In the genomic region with DNA sequence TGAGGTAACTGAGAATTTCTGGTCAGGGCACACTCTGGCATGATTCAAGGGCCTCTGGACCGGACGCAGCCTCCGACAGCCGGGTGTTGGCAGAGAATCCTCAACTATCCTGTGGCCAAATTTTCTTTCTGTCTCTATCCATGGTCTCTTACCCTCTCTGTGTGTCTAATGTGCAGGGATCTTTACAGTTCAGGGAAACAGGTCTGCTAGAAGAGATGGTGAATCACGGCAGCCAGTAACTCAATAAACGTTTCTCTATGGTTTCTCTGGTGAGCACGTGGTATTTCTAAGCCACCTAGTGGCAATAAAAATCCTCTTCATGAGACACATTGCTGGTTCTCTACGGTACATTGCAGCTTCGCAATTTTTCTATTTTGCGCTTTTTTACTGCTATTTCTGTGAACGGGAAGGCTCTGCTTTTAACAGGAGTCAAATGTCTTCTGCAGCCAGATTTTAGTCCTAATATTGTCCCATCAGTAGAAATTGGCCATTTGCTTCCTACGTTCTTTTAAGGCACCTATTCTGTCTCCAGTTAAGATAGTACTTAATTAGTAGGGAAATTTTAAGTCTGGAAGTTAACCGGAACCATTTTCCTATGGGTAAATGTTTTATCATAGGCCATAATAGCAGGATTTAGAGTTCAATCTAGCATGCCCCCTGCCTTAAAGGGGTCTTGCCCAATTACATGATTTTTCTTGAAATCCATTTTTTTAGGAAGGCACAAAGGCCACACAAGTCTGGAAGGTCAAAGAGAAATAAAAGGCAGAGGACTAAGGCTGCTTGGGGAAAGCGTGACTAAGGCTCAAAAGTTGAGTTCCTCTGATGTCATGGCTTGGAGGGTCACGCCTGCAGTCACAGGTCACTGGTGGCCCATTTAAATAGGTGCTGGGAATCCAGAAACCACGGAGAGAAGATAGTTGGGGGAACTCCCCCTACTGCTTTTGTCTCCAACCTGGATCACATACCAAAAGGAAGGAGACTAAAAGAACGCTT, we compare ENCODE assay signal across 1 cellular context.
TF ChIP-seq lines count a peak whose summit lies in the region.

No MANE protein-coding gene starts in this region.

TF ChIP-seq in K562, 482 proteins besides CTCF, POLR2A, EP300 and RAD21 (continued from another document and continues in another):
- TF ChIP-seq, protein P1, sequence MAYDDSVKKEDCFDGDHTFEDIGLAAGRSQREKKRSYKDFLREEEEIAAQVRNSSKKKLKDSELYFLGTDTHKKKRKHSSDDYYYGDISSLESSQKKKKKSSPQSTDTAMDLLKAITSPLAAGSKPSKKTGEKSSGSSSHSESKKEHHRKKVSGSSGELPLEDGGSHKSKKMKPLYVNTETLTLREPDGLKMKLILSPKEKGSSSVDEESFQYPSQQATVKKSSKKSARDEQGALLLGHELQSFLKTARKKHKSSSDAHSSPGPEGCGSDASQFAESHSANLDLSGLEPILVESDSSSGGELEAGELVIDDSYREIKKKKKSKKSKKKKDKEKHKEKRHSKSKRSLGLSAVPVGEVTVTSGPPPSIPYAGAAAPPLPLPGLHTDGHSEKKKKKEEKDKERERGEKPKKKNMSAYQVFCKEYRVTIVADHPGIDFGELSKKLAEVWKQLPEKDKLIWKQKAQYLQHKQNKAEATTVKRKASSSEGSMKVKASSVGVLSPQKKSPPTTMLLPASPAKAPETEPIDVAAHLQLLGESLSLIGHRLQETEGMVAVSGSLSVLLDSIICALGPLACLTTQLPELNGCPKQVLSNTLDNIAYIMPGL (CRISPR knock-in tag; IDR thresholded peaks at IDR 0.05) = no peak
- TF ChIP-seq MAFF (IDR thresholded peaks at IDR 0.05; ENCODE audit: low read length) (no peak), ZHX1 (conservative IDR thresholded peaks at IDR 0.05; ENCODE audit: low read length) (no peak), KAT8 (IDR thresholded peaks at IDR 0.05; ENCODE audit: low read depth) (no peak), ELF4 (CRISPR knock-in tag; IDR thresholded peaks at IDR 0.05) (no peak), ZBTB8A (IDR thresholded peaks at IDR 0.05; ENCODE audit: partially characterized antibody) (no peak), ZNF175 (CRISPR knock-in tag; IDR thresholded peaks at IDR 0.05; ENCODE audit: low read depth) (no peak), ZNF280B (CRISPR knock-in tag; IDR thresholded peaks at IDR 0.05) (no peak), RBM15 (IDR thresholded peaks at IDR 0.05; ENCODE audit: insufficient read depth, low read length) (no peak), ESRRB (CRISPR knock-in tag; IDR thresholded peaks at IDR 0.05; ENCODE audit: borderline replicate concordance) (no peak), GTF2B (IDR thresholded peaks at IDR 0.05; ENCODE audit: extremely low read depth, insufficient read length) (no peak), PKNOX1 (IDR thresholded peaks at IDR 0.05) (no peak), TGIF2 (CRISPR knock-in tag; IDR thresholded peaks at IDR 0.05) (no peak), NCOA6 (IDR thresholded peaks at IDR 0.05) (no peak), ZNF764 (CRISPR knock-in tag; IDR thresholded peaks at IDR 0.05; ENCODE audit: low read depth) (no peak)
- TF ChIP-seq, protein P2, sequence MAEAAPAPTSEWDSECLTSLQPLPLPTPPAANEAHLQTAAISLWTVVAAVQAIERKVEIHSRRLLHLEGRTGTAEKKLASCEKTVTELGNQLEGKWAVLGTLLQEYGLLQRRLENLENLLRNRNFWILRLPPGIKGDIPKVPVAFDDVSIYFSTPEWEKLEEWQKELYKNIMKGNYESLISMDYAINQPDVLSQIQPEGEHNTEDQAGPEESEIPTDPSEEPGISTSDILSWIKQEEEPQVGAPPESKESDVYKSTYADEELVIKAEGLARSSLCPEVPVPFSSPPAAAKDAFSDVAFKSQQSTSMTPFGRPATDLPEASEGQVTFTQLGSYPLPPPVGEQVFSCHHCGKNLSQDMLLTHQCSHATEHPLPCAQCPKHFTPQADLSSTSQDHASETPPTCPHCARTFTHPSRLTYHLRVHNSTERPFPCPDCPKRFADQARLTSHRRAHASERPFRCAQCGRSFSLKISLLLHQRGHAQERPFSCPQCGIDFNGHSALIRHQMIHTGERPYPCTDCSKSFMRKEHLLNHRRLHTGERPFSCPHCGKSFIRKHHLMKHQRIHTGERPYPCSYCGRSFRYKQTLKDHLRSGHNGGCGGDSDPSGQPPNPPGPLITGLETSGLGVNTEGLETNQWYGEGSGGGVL (CRISPR knock-in tag; IDR thresholded peaks at IDR 0.05) = no peak
- TF ChIP-seq, protein P3, sequence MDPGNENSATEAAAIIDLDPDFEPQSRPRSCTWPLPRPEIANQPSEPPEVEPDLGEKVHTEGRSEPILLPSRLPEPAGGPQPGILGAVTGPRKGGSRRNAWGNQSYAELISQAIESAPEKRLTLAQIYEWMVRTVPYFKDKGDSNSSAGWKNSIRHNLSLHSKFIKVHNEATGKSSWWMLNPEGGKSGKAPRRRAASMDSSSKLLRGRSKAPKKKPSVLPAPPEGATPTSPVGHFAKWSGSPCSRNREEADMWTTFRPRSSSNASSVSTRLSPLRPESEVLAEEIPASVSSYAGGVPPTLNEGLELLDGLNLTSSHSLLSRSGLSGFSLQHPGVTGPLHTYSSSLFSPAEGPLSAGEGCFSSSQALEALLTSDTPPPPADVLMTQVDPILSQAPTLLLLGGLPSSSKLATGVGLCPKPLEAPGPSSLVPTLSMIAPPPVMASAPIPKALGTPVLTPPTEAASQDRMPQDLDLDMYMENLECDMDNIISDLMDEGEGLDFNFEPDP (CRISPR knock-in tag; IDR thresholded peaks at IDR 0.05) = no peak
- TF ChIP-seq, protein P4, sequence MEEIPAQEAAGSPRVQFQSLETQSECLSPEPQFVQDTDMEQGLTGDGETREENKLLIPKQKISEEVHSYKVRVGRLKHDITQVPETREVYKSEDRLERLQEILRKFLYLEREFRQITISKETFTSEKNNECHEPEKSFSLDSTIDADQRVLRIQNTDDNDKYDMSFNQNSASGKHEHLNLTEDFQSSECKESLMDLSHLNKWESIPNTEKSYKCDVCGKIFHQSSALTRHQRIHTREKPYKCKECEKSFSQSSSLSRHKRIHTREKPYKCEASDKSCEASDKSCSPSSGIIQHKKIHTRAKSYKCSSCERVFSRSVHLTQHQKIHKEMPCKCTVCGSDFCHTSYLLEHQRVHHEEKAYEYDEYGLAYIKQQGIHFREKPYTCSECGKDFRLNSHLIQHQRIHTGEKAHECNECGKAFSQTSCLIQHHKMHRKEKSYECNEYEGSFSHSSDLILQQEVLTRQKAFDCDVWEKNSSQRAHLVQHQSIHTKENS (CRISPR knock-in tag; IDR thresholded peaks at IDR 0.05) = no peak
- TF ChIP-seq, protein P5, sequence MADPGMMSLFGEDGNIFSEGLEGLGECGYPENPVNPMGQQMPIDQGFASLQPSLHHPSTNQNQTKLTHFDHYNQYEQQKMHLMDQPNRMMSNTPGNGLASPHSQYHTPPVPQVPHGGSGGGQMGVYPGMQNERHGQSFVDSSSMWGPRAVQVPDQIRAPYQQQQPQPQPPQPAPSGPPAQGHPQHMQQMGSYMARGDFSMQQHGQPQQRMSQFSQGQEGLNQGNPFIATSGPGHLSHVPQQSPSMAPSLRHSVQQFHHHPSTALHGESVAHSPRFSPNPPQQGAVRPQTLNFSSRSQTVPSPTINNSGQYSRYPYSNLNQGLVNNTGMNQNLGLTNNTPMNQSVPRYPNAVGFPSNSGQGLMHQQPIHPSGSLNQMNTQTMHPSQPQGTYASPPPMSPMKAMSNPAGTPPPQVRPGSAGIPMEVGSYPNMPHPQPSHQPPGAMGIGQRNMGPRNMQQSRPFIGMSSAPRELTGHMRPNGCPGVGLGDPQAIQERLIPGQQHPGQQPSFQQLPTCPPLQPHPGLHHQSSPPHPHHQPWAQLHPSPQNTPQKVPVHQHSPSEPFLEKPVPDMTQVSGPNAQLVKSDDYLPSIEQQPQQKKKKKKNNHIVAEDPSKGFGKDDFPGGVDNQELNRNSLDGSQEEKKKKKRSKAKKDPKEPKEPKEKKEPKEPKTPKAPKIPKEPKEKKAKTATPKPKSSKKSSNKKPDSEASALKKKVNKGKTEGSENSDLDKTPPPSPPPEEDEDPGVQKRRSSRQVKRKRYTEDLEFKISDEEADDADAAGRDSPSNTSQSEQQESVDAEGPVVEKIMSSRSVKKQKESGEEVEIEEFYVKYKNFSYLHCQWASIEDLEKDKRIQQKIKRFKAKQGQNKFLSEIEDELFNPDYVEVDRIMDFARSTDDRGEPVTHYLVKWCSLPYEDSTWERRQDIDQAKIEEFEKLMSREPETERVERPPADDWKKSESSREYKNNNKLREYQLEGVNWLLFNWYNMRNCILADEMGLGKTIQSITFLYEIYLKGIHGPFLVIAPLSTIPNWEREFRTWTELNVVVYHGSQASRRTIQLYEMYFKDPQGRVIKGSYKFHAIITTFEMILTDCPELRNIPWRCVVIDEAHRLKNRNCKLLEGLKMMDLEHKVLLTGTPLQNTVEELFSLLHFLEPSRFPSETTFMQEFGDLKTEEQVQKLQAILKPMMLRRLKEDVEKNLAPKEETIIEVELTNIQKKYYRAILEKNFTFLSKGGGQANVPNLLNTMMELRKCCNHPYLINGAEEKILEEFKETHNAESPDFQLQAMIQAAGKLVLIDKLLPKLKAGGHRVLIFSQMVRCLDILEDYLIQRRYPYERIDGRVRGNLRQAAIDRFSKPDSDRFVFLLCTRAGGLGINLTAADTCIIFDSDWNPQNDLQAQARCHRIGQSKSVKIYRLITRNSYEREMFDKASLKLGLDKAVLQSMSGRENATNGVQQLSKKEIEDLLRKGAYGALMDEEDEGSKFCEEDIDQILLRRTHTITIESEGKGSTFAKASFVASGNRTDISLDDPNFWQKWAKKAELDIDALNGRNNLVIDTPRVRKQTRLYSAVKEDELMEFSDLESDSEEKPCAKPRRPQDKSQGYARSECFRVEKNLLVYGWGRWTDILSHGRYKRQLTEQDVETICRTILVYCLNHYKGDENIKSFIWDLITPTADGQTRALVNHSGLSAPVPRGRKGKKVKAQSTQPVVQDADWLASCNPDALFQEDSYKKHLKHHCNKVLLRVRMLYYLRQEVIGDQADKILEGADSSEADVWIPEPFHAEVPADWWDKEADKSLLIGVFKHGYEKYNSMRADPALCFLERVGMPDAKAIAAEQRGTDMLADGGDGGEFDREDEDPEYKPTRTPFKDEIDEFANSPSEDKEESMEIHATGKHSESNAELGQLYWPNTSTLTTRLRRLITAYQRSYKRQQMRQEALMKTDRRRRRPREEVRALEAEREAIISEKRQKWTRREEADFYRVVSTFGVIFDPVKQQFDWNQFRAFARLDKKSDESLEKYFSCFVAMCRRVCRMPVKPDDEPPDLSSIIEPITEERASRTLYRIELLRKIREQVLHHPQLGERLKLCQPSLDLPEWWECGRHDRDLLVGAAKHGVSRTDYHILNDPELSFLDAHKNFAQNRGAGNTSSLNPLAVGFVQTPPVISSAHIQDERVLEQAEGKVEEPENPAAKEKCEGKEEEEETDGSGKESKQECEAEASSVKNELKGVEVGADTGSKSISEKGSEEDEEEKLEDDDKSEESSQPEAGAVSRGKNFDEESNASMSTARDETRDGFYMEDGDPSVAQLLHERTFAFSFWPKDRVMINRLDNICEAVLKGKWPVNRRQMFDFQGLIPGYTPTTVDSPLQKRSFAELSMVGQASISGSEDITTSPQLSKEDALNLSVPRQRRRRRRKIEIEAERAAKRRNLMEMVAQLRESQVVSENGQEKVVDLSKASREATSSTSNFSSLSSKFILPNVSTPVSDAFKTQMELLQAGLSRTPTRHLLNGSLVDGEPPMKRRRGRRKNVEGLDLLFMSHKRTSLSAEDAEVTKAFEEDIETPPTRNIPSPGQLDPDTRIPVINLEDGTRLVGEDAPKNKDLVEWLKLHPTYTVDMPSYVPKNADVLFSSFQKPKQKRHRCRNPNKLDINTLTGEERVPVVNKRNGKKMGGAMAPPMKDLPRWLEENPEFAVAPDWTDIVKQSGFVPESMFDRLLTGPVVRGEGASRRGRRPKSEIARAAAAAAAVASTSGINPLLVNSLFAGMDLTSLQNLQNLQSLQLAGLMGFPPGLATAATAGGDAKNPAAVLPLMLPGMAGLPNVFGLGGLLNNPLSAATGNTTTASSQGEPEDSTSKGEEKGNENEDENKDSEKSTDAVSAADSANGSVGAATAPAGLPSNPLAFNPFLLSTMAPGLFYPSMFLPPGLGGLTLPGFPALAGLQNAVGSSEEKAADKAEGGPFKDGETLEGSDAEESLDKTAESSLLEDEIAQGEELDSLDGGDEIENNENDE (IDR thresholded peaks at IDR 0.05; ENCODE audit: low read depth, low read length) = no peak
